In the genomic region with DNA sequence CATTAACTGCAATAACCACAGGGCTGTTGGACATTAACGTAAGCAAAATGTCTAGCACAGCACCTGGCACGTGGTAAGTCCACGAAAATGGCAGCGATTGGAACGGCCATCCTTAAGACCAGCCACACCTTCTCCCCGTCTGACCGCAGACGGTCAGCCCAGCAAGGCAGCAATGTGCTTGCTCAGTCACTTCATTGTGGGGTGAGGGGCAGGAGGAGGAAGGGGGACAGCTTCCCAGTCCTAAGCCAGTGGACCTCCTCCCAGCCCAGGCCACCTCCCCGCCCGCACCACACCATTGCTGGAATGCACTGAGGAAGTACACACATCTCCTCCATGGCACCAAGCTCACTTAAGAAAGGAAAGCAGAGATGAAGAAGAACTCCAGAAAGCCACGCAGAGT, we compare ENCODE assay signal across 12 cellular contexts.
"Had no signal": no experiment of that assay in that cellular context is flagged by ENCODE, and none has a peak within 500 bp of the region (broad histone marks: within the 10 kb centered on the region; RNA-seq: fewer than 3 reads in every experiment).

No MANE protein-coding gene starts in this region.

- H3K4me3 ChIP-seq: prostate gland, sigmoid colon, thoracic aorta had no signal

- DNase-seq: activated CD4-positive, alpha-beta T cell treated with anti-CD3 and anti-CD28 coated beads, Interleukin-2, amount 50 U/mL, for 48 hours; activated CD4-positive, CD25-positive, alpha-beta regulatory T cell treated with anti-CD3 and anti-CD28 coated beads, Interleukin-2, amount 50 U/mL, for 72 hours; activated naive CD4-positive, alpha-beta T cell treated with anti-CD3 and anti-CD28 coated beads, Interleukin-2, amount 10 ng/mL, durations not matched to agents 7 days and 5 days; hypothalamus; kidney; nephron progenitor cell; sigmoid colon; T-helper 1 cell; T1000 had no signal

- H3K9me3 ChIP-seq: prostate gland, sigmoid colon, thoracic aorta had no signal

- H3K4me1 ChIP-seq: prostate gland, sigmoid colon had no signal

- H3K36me3 ChIP-seq: prostate gland, sigmoid colon, thoracic aorta had no signal

- ATAC-seq: stimulated activated effector memory CD8-positive, alpha-beta T cell treated with anti-CD3 and anti-CD28 coated beads, Interleukin-12 subunit alpha, Interleukin-12 subunit beta, amount 100 ng/mL, for 72 hours had no signal

- H3K27ac ChIP-seq: prostate gland, sigmoid colon, thoracic aorta had no signal
